Comparison of ENCODE assay signal across 22 cellular contexts in genomic region chrX:97266406-97267121, GRCh38.
"Had no signal": no experiment of that assay in that cellular context is flagged by ENCODE, and none has a peak within 500 bp of the region (broad histone marks: within the 10 kb centered on the region; RNA-seq: fewer than 3 reads in every experiment).

No MANE protein-coding gene starts in this region.

- H3K4me3 ChIP-seq: dorsolateral prefrontal cortex, gastrocnemius medialis, left lung, mucosa of descending colon, ovary, skin epidermis, suprapubic skin, transverse colon, upper lobe of right lung, vagina had no signal

- H3K36me3 Mint-ChIP-seq: mesothelial cell of epicardium; naive B cell; natural killer cell treated with Interleukin-12 subunit alpha and Interleukin-12 subunit beta and Interleukin-15 and Interleukin-18, amount 100 ng/mL, for 72 hours had no signal

- H3K27ac ChIP-seq: dorsolateral prefrontal cortex, gastrocnemius medialis, left lung, ovary, skin epidermis, suprapubic skin, transverse colon, upper lobe of right lung, vagina had no signal

- H3K27me3 Mint-ChIP-seq: naive B cell; natural killer cell treated with Interleukin-12 subunit alpha and Interleukin-12 subunit beta and Interleukin-15 and Interleukin-18, amount 100 ng/mL, for 72 hours; stimulated activated naive CD8-positive, alpha-beta T cell treated with anti-CD3 and anti-CD28 coated beads, Interleukin-15, amount 100 ng/mL, for 72 hours had no signal

- H3K4me3 Mint-ChIP-seq: mesothelial cell of epicardium; naive B cell; natural killer cell treated with Interleukin-12 subunit alpha and Interleukin-12 subunit beta and Interleukin-15 and Interleukin-18, amount 100 ng/mL, for 72 hours; stimulated activated naive CD8-positive, alpha-beta T cell treated with anti-CD3 and anti-CD28 coated beads, Interleukin-15, amount 100 ng/mL, for 72 hours had no signal

- H3K9me3 Mint-ChIP-seq: mesothelial cell of epicardium; naive B cell; natural killer cell treated with Interleukin-12 subunit alpha and Interleukin-12 subunit beta and Interleukin-15 and Interleukin-18, amount 100 ng/mL, for 72 hours; stimulated activated naive CD8-positive, alpha-beta T cell treated with anti-CD3 and anti-CD28 coated beads, Interleukin-15, amount 100 ng/mL, for 72 hours had no signal

- H3K4me1 ChIP-seq: gastrocnemius medialis, left lung, transverse colon, upper lobe of right lung had no signal

- DNase-seq: dorsolateral prefrontal cortex; effector CD4-positive, alpha-beta T cell; gastrocnemius medialis; head of caudate nucleus; left cardiac atrium; left lung; mucosa of descending colon; naive B cell; occipital lobe; ovary; retina; stimulated activated CD4-positive, alpha-beta T cell treated with anti-CD3 and anti-CD28 coated beads, Interleukin-15, amount 100 ng/mL, for 24 hours; stimulated activated CD4-positive, alpha-beta T cell treated with anti-CD3 and anti-CD28 coated beads, Interleukin-2, amount 100 ng/mL, for 48 hours; stimulated activated naive CD4-positive, alpha-beta T cell; stimulated activated naive CD8-positive, alpha-beta T cell treated with anti-CD3 and anti-CD28 coated beads, Interleukin-15, amount 100 ng/mL, for 72 hours; transverse colon; upper lobe of right lung had no signal

- H3K4me1 Mint-ChIP-seq: naive B cell; stimulated activated naive CD8-positive, alpha-beta T cell treated with anti-CD3 and anti-CD28 coated beads, Interleukin-15, amount 100 ng/mL, for 72 hours had no signal

- H3K27ac Mint-ChIP-seq: mesothelial cell of epicardium; naive B cell; natural killer cell treated with Interleukin-12 subunit alpha and Interleukin-12 subunit beta and Interleukin-15 and Interleukin-18, amount 100 ng/mL, for 72 hours; stimulated activated naive CD8-positive, alpha-beta T cell treated with anti-CD3 and anti-CD28 coated beads, Interleukin-15, amount 100 ng/mL, for 72 hours had no signal

- H3K9me3 ChIP-seq: gastrocnemius medialis, left lung, mucosa of descending colon, ovary, suprapubic skin, transverse colon, upper lobe of right lung, vagina had no signal

- H3K27me3 ChIP-seq: gastrocnemius medialis, left lung, ovary, suprapubic skin, transverse colon, upper lobe of right lung, vagina had no signal

- H3K36me3 ChIP-seq: gastrocnemius medialis, left lung, ovary, suprapubic skin, transverse colon, upper lobe of right lung, vagina had no signal
